ENCODE assay signal across 8 cellular contexts in the genomic region with DNA sequence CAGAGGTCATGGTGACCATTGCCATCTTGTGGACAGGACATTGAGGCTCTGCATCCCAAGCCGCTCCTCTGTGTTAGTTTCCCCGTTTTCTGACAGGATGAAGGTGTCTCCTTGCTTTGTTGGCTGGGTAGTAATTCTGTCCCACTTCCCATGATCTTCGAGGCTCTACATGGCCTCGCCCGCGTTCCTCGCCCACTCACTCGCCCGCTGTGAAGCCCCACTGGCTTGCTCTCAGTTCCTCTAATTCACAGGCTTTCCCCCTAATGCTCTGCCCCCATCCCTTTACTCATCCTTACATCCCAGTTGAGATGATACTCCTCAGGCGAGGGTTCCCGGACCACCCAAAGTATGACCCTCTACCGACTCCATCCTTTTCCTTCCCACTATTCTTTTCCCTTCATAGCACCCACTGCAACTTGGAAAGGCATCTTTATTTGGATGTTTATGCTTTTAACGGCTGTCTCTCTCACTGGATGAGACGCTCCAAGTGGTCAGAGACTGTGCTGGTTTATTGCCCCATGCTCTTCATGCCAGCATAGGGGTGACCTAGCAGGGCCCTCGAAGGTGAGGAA. TPM values are rescaled to one million over a fixed set of nuclear protein-coding genes. Genes with fewer than 3 reads are reported as not detected.
DNase-seq lines count a peak whose midpoint lies in the region; ATAC-seq and TF ChIP-seq lines count a peak whose summit lies in the region.

No MANE protein-coding gene starts in this region.

- peak overlapping the region; percentile 81 for H3K4me3 ChIP-seq in SU-DHL-6 (ENCODE audit: insufficient read depth, low read length, poor library complexity, severe bottlenecking)
- H3K4me3 ChIP-seq in hepatocyte: peak overlapping the region; percentile 100
- H3K4me3 ChIP-seq in stomach smooth muscle (ENCODE audit: low read length in 2 of 2): peak overlapping the region; percentile 70 to 89

- H3K4me2 ChIP-seq in SU-DHL-6 (ENCODE audit: low read depth, low read length, poor library complexity, severe bottlenecking) (peak overlapping the region; percentile 83), hepatocyte (peak overlapping the region; percentile 98)

- TF ChIP-seq CTCF in SU-DHL-6 (IDR thresholded peaks at IDR 0.05; ENCODE audit: insufficient read depth, low read length, poor library complexity, severe bottlenecking): no peak
- no peak for TF ChIP-seq CTCF in hepatocyte (IDR thresholded peaks at IDR 0.05; ENCODE audit: poor library complexity)

- H3K4me1 ChIP-seq in hepatocyte (ENCODE audit: insufficient read depth) (peaks cover 10% of the 10 kb centered on the region), stomach smooth muscle (ENCODE audit: control insufficient read depth, insufficient read depth, low read length) (peaks cover 27% of the 10 kb centered on the region)

- H3K79me2 ChIP-seq in SU-DHL-6 (ENCODE audit: insufficient read depth, low read length) (peaks cover 19% of the 10 kb centered on the region), hepatocyte (peaks cover 36% of the 10 kb centered on the region)

- H3K27me3 ChIP-seq in SU-DHL-6 (ENCODE audit: low read length): no peaks in the 10 kb centered on the region
- H3K27me3 ChIP-seq in hepatocyte: no peaks in the 10 kb centered on the region
- no peaks in the 10 kb centered on the region for H3K27me3 ChIP-seq in stomach smooth muscle (ENCODE audit: control insufficient read depth in 1 of 2, insufficient read depth in 2 of 2, low read length in 2 of 2)

- H4K20me1 ChIP-seq in SU-DHL-6 (ENCODE audit: low read depth, low read length) (0 out of 2 replicates have a peak, but pooled peaks cover 3% of the 10 kb centered on the region), hepatocyte (ENCODE audit: insufficient read depth, poor library complexity, severe bottlenecking) (peaks cover 24% of the 10 kb centered on the region)

- no peak for DNase-seq in hepatocyte (ENCODE audit: low spot score)
- no peak for DNase-seq in NAMALWA (ENCODE audit: low spot score)
- DNase-seq in NCI-H146 (lab: John Stamatoyannopoulos, UW): no peak
- no peak for DNase-seq in DMS79 (lab: John Stamatoyannopoulos, UW)

- H3K9me3 ChIP-seq in SU-DHL-6 (ENCODE audit: insufficient read depth, low read length) (no peaks in the 10 kb centered on the region), hepatocyte (ENCODE audit: low read depth) (no peaks in the 10 kb centered on the region), stomach smooth muscle (ENCODE audit: control insufficient read depth in 2 of 2, low read length in 2 of 2) (no peaks in the 10 kb centered on the region)

- H2AFZ ChIP-seq in SU-DHL-6 (ENCODE audit: low read depth, low read length, severe bottlenecking) (peak overlapping the region; percentile 28), hepatocyte (no peak overlapping the region)

- H3K9me2 ChIP-seq in SU-DHL-6 (replicated peaks; ENCODE audit: insufficient read depth, low read length): no peaks in the 10 kb centered on the region
- H3K9me2 ChIP-seq in hepatocyte (replicated peaks; ENCODE audit: insufficient read depth): no peaks in the 10 kb centered on the region

- WGBS in hepatocyte (ENCODE audit: low lambda C conversion rate, missing lambda C conversion rate): 38% methylated on average over 15 of the region's 15 CpGs

- H3K9ac ChIP-seq in SU-DHL-6 (ENCODE audit: low read length): peak overlapping the region; percentile 85
- H3K9ac ChIP-seq in stomach smooth muscle (ENCODE audit: low read length in 2 of 2): peak overlapping the region; percentile 71 to 72

- peaks cover 66% of the 10 kb centered on the region for H3F3A ChIP-seq in SU-DHL-6 (ENCODE audit: insufficient read depth)

- H3K36me3 ChIP-seq in SU-DHL-6 (ENCODE audit: low read length) (peaks cover 9% of the 10 kb centered on the region; the same call in 1 of the 2 replicates), hepatocyte (replicated peaks; ENCODE audit: insufficient read depth, low read depth) (no peaks in the 10 kb centered on the region), stomach smooth muscle (ENCODE audit: control insufficient read depth in 2 of 2, insufficient read depth in 2 of 2, low read length in 2 of 2) (peaks cover 17 to 31% of the 10 kb centered on the region in 2 donors)

- ATAC-seq in GM18505 (IDR thresholded peaks at IDR 0.05; ENCODE audit: unreplicated experiment) (peak; percentile 19), HG02642 (IDR thresholded peaks at IDR 0.05; ENCODE audit: poor library complexity, unreplicated experiment) (peak; percentile 11)

- peak overlapping the region; percentile 71 for H3K27ac ChIP-seq in SU-DHL-6 (ENCODE audit: low read depth, low read length)
- peak overlapping the region; percentile 96 for H3K27ac ChIP-seq in hepatocyte
- peak overlapping the region; percentile 69 for H3K27ac ChIP-seq in stomach smooth muscle (ENCODE audit: low read length)

- TF ChIP-seq POLR2A in GM18505 (IDR thresholded peaks at IDR 0.05; ENCODE audit: borderline replicate concordance, extremely low read depth, insufficient read depth, insufficient read length): no peak

RNA-seq across cellular contexts. Expression of a gene that starts 0.5 kb away (rescaled TPM):
- 73.0 and 74.1 TPM in 2 replicates for total RNA-seq in hepatocyte
- 92.9 and 104 TPM in 2 replicates for polyA plus RNA-seq in hepatocyte

RNA-seq across cellular contexts. Expression of a gene that starts 7.5 kb away (rescaled TPM):
- total RNA-seq in hepatocyte: 13.2 and 16.7 TPM in 2 replicates
- polyA plus RNA-seq in hepatocyte: 9.6 and 14.0 TPM in 2 replicates

RNA-seq across cellular contexts. Expression of a gene that starts 10.9 kb away (rescaled TPM):
- 884 and 891 TPM in 2 replicates for total RNA-seq in hepatocyte
- 422 and 440 TPM in 2 replicates for polyA plus RNA-seq in hepatocyte

RNA-seq across cellular contexts. Expression of a gene that starts 12.4 kb away (rescaled TPM):
- 0.30 and 0.44 TPM in 2 replicates for total RNA-seq in hepatocyte
- polyA plus RNA-seq in hepatocyte: 0.30 and 1.0 TPM in 2 replicates

RNA-seq across cellular contexts. Expression of a gene that starts 34.4 kb away (rescaled TPM):
- 23.3 and 32.4 TPM in 2 replicates for total RNA-seq in hepatocyte
- 28.5 and 30.8 TPM in 2 replicates for polyA plus RNA-seq in hepatocyte
